Comparison of ENCODE assay signal across 21 cellular contexts in the genomic region with DNA sequence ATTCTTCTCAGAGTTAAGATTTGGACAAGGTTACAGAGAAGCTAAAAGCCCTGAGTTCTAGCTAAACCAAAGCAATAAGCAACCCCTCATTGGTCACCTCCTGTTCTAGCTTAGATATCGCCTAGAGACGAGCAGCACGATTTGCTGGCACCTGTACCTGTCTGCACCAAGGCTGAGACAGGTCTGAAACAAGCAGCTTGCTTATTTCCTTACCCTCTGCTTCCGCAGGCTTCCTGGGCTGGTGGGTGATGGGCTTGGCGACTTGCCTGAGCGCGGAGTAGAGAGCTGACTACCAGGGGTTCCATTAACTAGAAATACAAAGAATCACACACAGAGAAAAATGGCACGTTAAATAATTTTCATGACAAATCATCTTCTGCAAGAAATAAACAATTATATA.
"Had no signal": no experiment of that assay in that cellular context is flagged by ENCODE, and none has a peak within 500 bp of the region (broad histone marks: within the 10 kb centered on the region; RNA-seq: fewer than 3 reads in every experiment).

No MANE protein-coding gene starts in this region.

- H3K27me3 ChIP-seq: brain microvascular endothelial cell had no signal

- H3K36me3 ChIP-seq: brain microvascular endothelial cell, prostate gland had no signal

- DNase-seq: activated CD4-positive, alpha-beta memory T cell treated with anti-CD3 and anti-CD28 coated beads, Interleukin-2, amount 10 ng/mL, durations not matched to agents 7 days and 5 days; activated CD4-positive, alpha-beta T cell treated with anti-CD3 and anti-CD28 coated beads for 36 hours; activated effector memory CD4-positive, alpha-beta T cell treated with Interleukin-2 at 50 U/mL for 16 hours; activated T-cell treated with anti-CD3 and anti-CD28 coated beads, Interleukin-2, amount 50 U/mL, for 24 hours; amniotic stem cell; brain microvascular endothelial cell; dermis blood vessel endothelial cell; hippocampal formation; immature natural killer cell; nephron progenitor cell; right cardiac atrium; SK-N-SH; small intestine; stimulated activated CD4-positive, alpha-beta T cell treated with anti-CD3 and anti-CD28 coated beads, Interleukin-4, amount 100 ng/mL, for 4 hours; stimulated activated CD8-positive, alpha-beta memory T cell treated with anti-CD3 and anti-CD28 coated beads, Interleukin-4, amount 100 ng/mL, for 48 hours; stimulated activated naive CD4-positive, alpha-beta T cell treated with Interleukin-2 at 50 U/mL for 16 hours; T-cell; T1000; trophoblast cell had no signal

- H3K9ac ChIP-seq: SK-N-SH had no signal

- ATAC-seq: activated CD4-positive, alpha-beta T cell treated with anti-CD3 and anti-CD28 coated beads for 36 hours; activated naive CD4-positive, alpha-beta T cell treated with anti-CD3 and anti-CD28 coated beads, Interleukin-2, amount 50 U/mL, for 72 hours; right cardiac atrium; T-cell had no signal

- H3K4me3 ChIP-seq: prostate gland had no signal

- H3K9me3 ChIP-seq: prostate gland, SK-N-SH had no signal

- H3K4me1 ChIP-seq: prostate gland had no signal
